Comparison of ENCODE assay signal across 9 cellular contexts in genomic region chr12:120539303-120539702, GRCh38. TPM values are rescaled to one million over a fixed set of nuclear protein-coding genes. Genes with fewer than 3 reads are reported as not detected.
DNase-seq lines count a peak whose midpoint lies in the region; ATAC-seq and TF ChIP-seq lines count a peak whose summit lies in the region.
"Had no signal": no experiment of that assay in that cellular context is flagged by ENCODE, and none has a peak within 500 bp of the region (broad histone marks: within the 10 kb centered on the region; RNA-seq: fewer than 3 reads in every experiment).

No MANE protein-coding gene starts in this region.

- no peak overlapping the region for H3K4me2 ChIP-seq in Karpas-422 (ENCODE audit: low read depth, low read length, poor library complexity, severe bottlenecking)

- no peaks in the 10 kb centered on the region for H3K9me3 Mint-ChIP-seq in activated naive CD4-positive, alpha-beta T cell treated with anti-CD3 and anti-CD28 coated beads for 36 hours
- no peaks in the 10 kb centered on the region for H3K9me3 Mint-ChIP-seq in immature natural killer cell

- peak; percentile 23 for DNase-seq in activated naive CD4-positive, alpha-beta T cell treated with anti-CD3 and anti-CD28 coated beads for 36 hours
- DNase-seq in activated naive CD4-positive, alpha-beta T cell (lab: John Stamatoyannopoulos, UW): no peak
- DNase-seq in amniotic epithelial cell (ENCODE audit: low read depth): peak; percentile 70
- no peak for DNase-seq in immature natural killer cell
- no peak for DNase-seq in tibial artery
- DNase-seq in Karpas-422: no peak
- DNase-seq in DMS79 treated with DMSO at 0.1 percent for 48 hours (lab: John Stamatoyannopoulos, UW): no peak
- DNase-seq: NCI-H1417 had no signal

- no peak overlapping the region for H3K4me3 Mint-ChIP-seq in activated naive CD4-positive, alpha-beta T cell treated with anti-CD3 and anti-CD28 coated beads for 36 hours
- H3K4me3 Mint-ChIP-seq in immature natural killer cell: peak overlapping the region; percentile 3 to 95 (median 39)

- no peak overlapping the region for H2AFZ ChIP-seq in Karpas-422 (ENCODE audit: low read length)

- H3K9ac ChIP-seq in Karpas-422 (ENCODE audit: low read length): no peak overlapping the region

- H3K79me2 ChIP-seq in Karpas-422 (ENCODE audit: low read length): peaks cover 100% of the 10 kb centered on the region

- H3K4me3 ChIP-seq in tibial artery (no peak overlapping the region), Karpas-422 (ENCODE audit: low read length) (no peak overlapping the region)

- CTCF ChIA-PET in activated naive CD4-positive, alpha-beta T cell treated with anti-CD3 and anti-CD28 coated beads for 36 hours (lab: Charles Lee): interaction anchor here (0.6 to 1.1 kb wide), 3 partner anchors 20 to 70 kb away, joined by 3 read pairs; no protein-coding TSS in a partner anchor

- H3K9me3 ChIP-seq in tibial artery: no peaks in the 10 kb centered on the region
- no peaks in the 10 kb centered on the region for H3K9me3 ChIP-seq in Karpas-422 (ENCODE audit: low read length)

- H3K36me3 ChIP-seq in tibial artery (peaks cover 0 to 8% (median 0%) of the 10 kb centered on the region in 3 donors), Karpas-422 (ENCODE audit: insufficient read depth, low read length) (peaks cover 36% of the 10 kb centered on the region; the same call in 1 of the 2 replicates)

- no peaks in the 10 kb centered on the region for H3K27me3 ChIP-seq in tibial artery
- no peaks in the 10 kb centered on the region for H3K27me3 ChIP-seq in Karpas-422 (ENCODE audit: low read length)

- H3K27ac ChIP-seq in tibial artery: peak overlapping the region; percentile 90 to 96
- no peak overlapping the region for H3K27ac ChIP-seq in Karpas-422 (ENCODE audit: low read length)

- H3K36me3 Mint-ChIP-seq in activated naive CD4-positive, alpha-beta T cell treated with anti-CD3 and anti-CD28 coated beads for 36 hours (ENCODE audit: low read depth): peaks cover 26% of the 10 kb centered on the region
- peaks cover 0 to 3% (median 0%) of the 10 kb centered on the region in 3 donors for H3K36me3 Mint-ChIP-seq in immature natural killer cell

- H4K20me1 ChIP-seq in Karpas-422 (ENCODE audit: insufficient read depth, low read depth, low read length): peaks cover 18% of the 10 kb centered on the region

- H3K27me3 Mint-ChIP-seq in activated naive CD4-positive, alpha-beta T cell treated with anti-CD3 and anti-CD28 coated beads for 36 hours (ENCODE audit: low read depth): no peaks in the 10 kb centered on the region
- H3K27me3 Mint-ChIP-seq in immature natural killer cell (ENCODE audit: low read depth in 3 of 3): peaks cover 4 to 7% (median 5%) of the 10 kb centered on the region in 3 donors

- peaks cover 71% of the 10 kb centered on the region for H3K4me1 Mint-ChIP-seq in activated naive CD4-positive, alpha-beta T cell treated with anti-CD3 and anti-CD28 coated beads for 36 hours (ENCODE audit: low read depth)
- H3K4me1 Mint-ChIP-seq in immature natural killer cell: peaks cover 69 to 76% of the 10 kb centered on the region in 2 donors

- intact Hi-C loops in activated naive CD4-positive, alpha-beta T cell treated with anti-CD3 and anti-CD28 coated beads for 36 hours (cut with micrococcal nuclease): loop anchor here (5.0 to 10.0 kb wide), 3 partner anchors 335 to 525 kb away; partner anchors contain the start of genes RAB35 and RPLP0
- intact Hi-C loops in tibial artery (cut with DNase I; ENCODE audit: low total_unique reads): loop anchor here (5.0 kb wide), 1 partner anchor 42 kb away; the partner anchor contains the start of gene DYNLL1

- no peaks in the 10 kb centered on the region for H3K9me2 ChIP-seq in Karpas-422 (replicated peaks; ENCODE audit: insufficient read depth, low read length)

- H3K27ac Mint-ChIP-seq in activated naive CD4-positive, alpha-beta T cell treated with anti-CD3 and anti-CD28 coated beads for 36 hours: peak overlapping the region; percentile 73
- H3K27ac Mint-ChIP-seq in immature natural killer cell: peak overlapping the region; percentile 24 to 87 (median 54)

- no peak for TF ChIP-seq CTCF in tibial artery (IDR thresholded peaks at IDR 0.05)

- H3K4me1 ChIP-seq in tibial artery (peaks cover 9 to 91% (median 75%) of the 10 kb centered on the region in 4 donors), Karpas-422 (ENCODE audit: low read length) (peaks cover 42% of the 10 kb centered on the region)

- ATAC-seq in HG02938 (IDR thresholded peaks at IDR 0.05; ENCODE audit: unreplicated experiment): no peak

RNA-seq across cellular contexts. Expression of gene RNF10, which starts 5.1 kb away (rescaled TPM):
- total RNA-seq in activated naive CD4-positive, alpha-beta T cell treated with anti-CD3 and anti-CD28 coated beads for 36 hours: 100 to 1,000 TPM; 159 to 166 TPM
- 100 to 1,000 TPM in 1 of 3 donors, 10 to 100 TPM in 2; 60.3 to 154 (median 66.5) TPM for polyA plus RNA-seq in immature natural killer cell
- total RNA-seq in Karpas-422 (2014; rRNA removed; shearing (Covaris generic); ENCODE audit: low replicate concordance): 59.8 and 65.5 TPM in 2 replicates

RNA-seq across cellular contexts. Expression of gene COQ5, which starts 10.3 kb away (rescaled TPM):
- 10 to 100 TPM; 29.5 TPM for total RNA-seq in activated naive CD4-positive, alpha-beta T cell treated with anti-CD3 and anti-CD28 coated beads for 36 hours
- polyA plus RNA-seq in immature natural killer cell: 10 to 100 TPM; 39.7 to 51.8 (median 49.6) TPM
- 26.3 and 31.5 TPM in 2 replicates for total RNA-seq in Karpas-422 (2014; rRNA removed; shearing (Covaris generic); ENCODE audit: low replicate concordance)

RNA-seq across cellular contexts. Expression of gene POP5, which starts 41.9 kb away (rescaled TPM):
- total RNA-seq in activated naive CD4-positive, alpha-beta T cell treated with anti-CD3 and anti-CD28 coated beads for 36 hours: 10 to 100 TPM; 44.2 to 45.0 TPM
- 100 to 1,000 TPM in 2 of 3 donors, 10 to 100 TPM in 1; 86.2 to 110 (median 101) TPM for polyA plus RNA-seq in immature natural killer cell
- total RNA-seq in Karpas-422 (2014; rRNA removed; shearing (Covaris generic); ENCODE audit: low replicate concordance): 69.1 and 72.9 TPM in 2 replicates

RNA-seq across cellular contexts. Expression of gene DYNLL1, which starts 43.4 kb away (rescaled TPM):
- 10 to 100 TPM; 93.4 to 93.5 TPM for total RNA-seq in activated naive CD4-positive, alpha-beta T cell treated with anti-CD3 and anti-CD28 coated beads for 36 hours
- 100 to 1,000 TPM; 399 to 508 (median 457) TPM for polyA plus RNA-seq in immature natural killer cell
- 237 and 308 TPM in 2 replicates for total RNA-seq in Karpas-422 (2014; rRNA removed; shearing (Covaris generic); ENCODE audit: low replicate concordance)

Comparison
In these comparisons a context has a peak if more than half of its experiments do, and no peak if none do; other contexts are left out.
1. DNase-seq: peak in activated naive CD4-positive, alpha-beta T cell treated with anti-CD3 and anti-CD28 coated beads for 36 hours (single experiment) and amniotic epithelial cell (single experiment); none in activated naive CD4-positive, alpha-beta T cell (0 of 4), immature natural killer cell (0 of 3), tibial artery (0 of 2), Karpas-422 (single experiment) and DMS79 treated with DMSO at 0.1 percent for 48 hours (single experiment).